30 cellular contexts compared by ENCODE assay signal in genomic region chr1:228824377-228824776, GRCh38.
"Had no signal": no experiment of that assay in that cellular context is flagged by ENCODE, and none has a peak within 500 bp of the region (broad histone marks: within the 10 kb centered on the region; RNA-seq: fewer than 3 reads in every experiment).

No MANE protein-coding gene starts in this region.

- H3K4me3 ChIP-seq: heart right ventricle, left lung, lower lobe of right lung, neural progenitor cell, pancreas, prostate gland, skin epidermis, spleen, suprapubic skin, thoracic aorta, tibial artery, upper lobe of left lung, vagina had no signal

- H3K36me3 ChIP-seq: heart right ventricle, left lung, lower lobe of right lung, neural progenitor cell, neutrophil, pancreas, prostate gland, spleen, suprapubic skin, thoracic aorta, tibial artery, upper lobe of left lung, vagina had no signal

- DNase-seq: heart right ventricle; hippocampal formation; kidney glomerular epithelial cell; left cardiac atrium; left lung; lower lobe of right lung; mammary epithelial cell; mesenchymal stem cell; naive B cell; natural killer cell; nephron progenitor cell; pancreas; posterior cingulate gyrus; retina; right cardiac atrium; spleen; stimulated activated CD4-positive, alpha-beta T cell treated with anti-CD3 and anti-CD28 coated beads, Interleukin-4, amount 100 ng/mL, for 24 hours; stimulated activated naive CD4-positive, alpha-beta T cell; tibial artery; upper lobe of left lung had no signal

- H3K9me3 ChIP-seq: heart right ventricle, left lung, lower lobe of right lung, neutrophil, pancreas, prostate gland, spleen, suprapubic skin, thoracic aorta, tibial artery, upper lobe of left lung, vagina had no signal

- ATAC-seq: heart right ventricle; left cardiac atrium; left lung; lower lobe of right lung; natural killer cell; pancreas; right cardiac atrium; sciatic nerve; stimulated activated effector memory CD8-positive, alpha-beta T cell treated with anti-CD3 and anti-CD28 coated beads, Interleukin-12 subunit alpha, Interleukin-12 subunit beta, amount 100 ng/mL, for 72 hours had no signal

- H3K27ac ChIP-seq: heart right ventricle, left lung, lower lobe of right lung, neural progenitor cell, neutrophil, pancreas, prostate gland, skin epidermis, spleen, suprapubic skin, thoracic aorta, tibial artery, upper lobe of left lung, vagina had no signal

- FAIRE-seq: keratinocyte had no signal

- H3K4me1 ChIP-seq: prostate gland, tibial artery, vagina had no signal

- H3K27me3 ChIP-seq: left lung, neural progenitor cell, neutrophil, pancreas, suprapubic skin, tibial artery, upper lobe of left lung, vagina had no signal
